In genomic region chr16:3400779-3401688, GRCh38 we compare ENCODE assay signal across 8 cellular contexts. TPM values are rescaled to one million over a fixed set of nuclear protein-coding genes. Genes with fewer than 3 reads are reported as not detected.
DNase-seq lines count a peak whose midpoint lies in the region; ATAC-seq and TF ChIP-seq lines count a peak whose summit lies in the region.

ZNF174 (plus strand) TSS chr16:3401215; CDS start chr16:3402005, 790 bp downstream.
ZSCAN32 (minus strand) TSS chr16:3401004; CDS start chr16:3397557, 3,447 bp downstream.

- intact Hi-C loops in naive thymus-derived CD4-positive, alpha-beta T cell (cut with micrococcal nuclease): loop anchor here (1.0 to 5.0 kb wide), 17 partner anchors 36 to 379 kb away; partner anchors contain the start of genes NAA60 (in 2 of the 2), TIGD7 (in 2 of the 2), ZNF263 (in 2 of the 2) and ZNF597 (in 2 of the 2)

- peaks cover 7 to 52% (median 24%) of the 10 kb centered on the region in 11 donors for H3K9me3 Mint-ChIP-seq in naive thymus-derived CD4-positive, alpha-beta T cell
- H3K9me3 Mint-ChIP-seq in stimulated activated naive B cell treated with anti-CD40 and anti-IgM and Interleukin-4, amounts not matched to agents 10 μg/mL and 1 μg/mL and 100 μg/mL, for 72 hours: peaks cover 7 to 21% of the 10 kb centered on the region in 2 donors

- peak within 1 kb of the TSS; percentile 77 for H3K9ac ChIP-seq in Karpas-422 (ENCODE audit: low read length)

- H3K27ac Mint-ChIP-seq in naive thymus-derived CD4-positive, alpha-beta T cell: peak within 1 kb of the TSS; percentile 88 to 95 (median 91)
- H3K27ac Mint-ChIP-seq in stimulated activated naive B cell treated with anti-CD40 and anti-IgM and Interleukin-4, amounts not matched to agents 10 μg/mL and 1 μg/mL and 100 μg/mL, for 72 hours: peak within 1 kb of the TSS; percentile 95

- CTCF ChIA-PET in naive thymus-derived CD4-positive, alpha-beta T cell (lab: Charles Lee): interaction anchor here (0.5 to 1.9 kb wide), 5 partner anchors 21 to 397 kb away, joined by 3 to 4 read pairs (median 3); no protein-coding TSS in a partner anchor

- H3K9me3 ChIP-seq in DOHH2 (ENCODE audit: control insufficient read depth, insufficient read depth, low read length): peaks cover 29% of the 10 kb centered on the region; the same call in 1 of the 2 replicates
- H3K9me3 ChIP-seq in Karpas-422 (ENCODE audit: low read length): peaks cover 36% of the 10 kb centered on the region
- H3K9me3 ChIP-seq in naive thymus-derived CD4-positive, alpha-beta T cell (ENCODE audit: control insufficient read depth in 2 of 3, low read length in 3 of 3): peaks cover 0 to 26% (median 0%) of the 10 kb centered on the region in 3 experiments

- H3K27ac ChIP-seq in DOHH2 (ENCODE audit: low read depth, low read length): 0 out of 2 replicates have a peak within 1 kb of the TSS, but pooled peaks have one; percentile 2
- H3K27ac ChIP-seq in Karpas-422 (ENCODE audit: low read length): peak within 1 kb of the TSS; percentile 6
- peak within 1 kb of the TSS; percentile 89 for H3K27ac ChIP-seq in naive thymus-derived CD4-positive, alpha-beta T cell (ENCODE audit: low read depth, low read length)

- peaks cover 14 to 77% (median 65%) of the 10 kb centered on the region in 7 donors for H3K4me1 Mint-ChIP-seq in naive thymus-derived CD4-positive, alpha-beta T cell
- H3K4me1 Mint-ChIP-seq in stimulated activated naive B cell treated with anti-CD40 and anti-IgM and Interleukin-4, amounts not matched to agents 10 μg/mL and 1 μg/mL and 100 μg/mL, for 72 hours: peaks cover 29 to 40% of the 10 kb centered on the region in 2 donors

- H3K4me3 Mint-ChIP-seq in naive thymus-derived CD4-positive, alpha-beta T cell: peak within 1 kb of the TSS; percentile 84 to 97 (median 94)
- H3K4me3 Mint-ChIP-seq in stimulated activated naive B cell treated with anti-CD40 and anti-IgM and Interleukin-4, amounts not matched to agents 10 μg/mL and 1 μg/mL and 100 μg/mL, for 72 hours: peak within 1 kb of the TSS; percentile 96 to 98

- POLR2A ChIA-PET in naive thymus-derived CD4-positive, alpha-beta T cell (lab: Charles Lee): interaction anchor here (0.5 to 4.1 kb wide), 29 partner anchors 9 to 353 kb away, joined by 3 to 40 read pairs (median 5); partner anchors contain the start of genes CLUAP1, NAA60, TIGD7 and ZNF213

- H3K27me3 ChIP-seq in DOHH2 (ENCODE audit: control insufficient read depth, low read length) (no peaks in the 10 kb centered on the region), Karpas-422 (ENCODE audit: low read length) (no peaks in the 10 kb centered on the region)
- no peaks in the 10 kb centered on the region for H3K27me3 ChIP-seq in naive thymus-derived CD4-positive, alpha-beta T cell (ENCODE audit: control insufficient read depth in 2 of 2, insufficient read depth in 2 of 2, low read length in 2 of 2)

- H3K4me3 ChIP-seq in DOHH2 (ENCODE audit: low read length) (peak within 1 kb of the TSS; percentile 89), Karpas-422 (ENCODE audit: low read length) (peak within 1 kb of the TSS; percentile 88)
- H3K4me3 ChIP-seq in naive thymus-derived CD4-positive, alpha-beta T cell (ENCODE audit: low read length): peak within 1 kb of the TSS; percentile 87

- peak; percentile 94 for ATAC-seq in GM21825 (IDR thresholded peaks at IDR 0.05; ENCODE audit: unreplicated experiment)
- ATAC-seq in naive thymus-derived CD4-positive, alpha-beta T cell: peak; percentile 99
- peak; percentile 97 for ATAC-seq in stimulated activated naive B cell treated with anti-CD40 and anti-IgM and Interleukin-4, amounts not matched to agents 10 μg/mL and 1 μg/mL and 100 μg/mL, for 72 hours (replicated peaks)

- H3F3A ChIP-seq in DOHH2 (ENCODE audit: control insufficient read depth, insufficient read depth): no peaks in the 10 kb centered on the region

- H3K4me2 ChIP-seq in DOHH2 (ENCODE audit: low read length) (peak within 1 kb of the TSS; percentile 95), Karpas-422 (ENCODE audit: low read depth, low read length, poor library complexity, severe bottlenecking) (peak within 1 kb of the TSS; percentile 79)

- H3K27me3 Mint-ChIP-seq in naive thymus-derived CD4-positive, alpha-beta T cell: no peaks in the 10 kb centered on the region
- H3K27me3 Mint-ChIP-seq in stimulated activated naive B cell treated with anti-CD40 and anti-IgM and Interleukin-4, amounts not matched to agents 10 μg/mL and 1 μg/mL and 100 μg/mL, for 72 hours: no peaks in the 10 kb centered on the region

- peak; percentile 15 for TF ChIP-seq CTCF in DOHH2 (IDR thresholded peaks at IDR 0.05; ENCODE audit: low read depth, low read length, poor library complexity, severe bottlenecking)

- peak within 1 kb of the TSS; percentile 4; the same call in 1 of the 2 replicates for H2AFZ ChIP-seq in Karpas-422 (ENCODE audit: low read length)

- peaks cover 29 to 77% (median 59%) of the 10 kb centered on the region in 5 donors for H3K36me3 Mint-ChIP-seq in naive thymus-derived CD4-positive, alpha-beta T cell
- H3K36me3 Mint-ChIP-seq in stimulated activated naive B cell treated with anti-CD40 and anti-IgM and Interleukin-4, amounts not matched to agents 10 μg/mL and 1 μg/mL and 100 μg/mL, for 72 hours: peaks cover 54 to 66% of the 10 kb centered on the region in 2 donors

- no peaks in the 10 kb centered on the region for H3K9me2 ChIP-seq in DOHH2 (replicated peaks; ENCODE audit: control insufficient read depth, low read length)
- no peaks in the 10 kb centered on the region for H3K9me2 ChIP-seq in Karpas-422 (replicated peaks; ENCODE audit: insufficient read depth, low read length)

- H3K79me2 ChIP-seq in DOHH2 (ENCODE audit: control insufficient read depth, low read length) (peaks cover 64% of the 10 kb centered on the region), Karpas-422 (ENCODE audit: low read length) (peaks cover 72% of the 10 kb centered on the region)

- peaks cover 55% of the 10 kb centered on the region for H3K36me3 ChIP-seq in DOHH2 (ENCODE audit: control insufficient read depth, low read length)
- peaks cover 63% of the 10 kb centered on the region for H3K36me3 ChIP-seq in Karpas-422 (ENCODE audit: insufficient read depth, low read length)
- peaks cover 9 to 41% (median 15%) of the 10 kb centered on the region in 3 experiments for H3K36me3 ChIP-seq in naive thymus-derived CD4-positive, alpha-beta T cell (ENCODE audit: control insufficient read depth in 2 of 3, insufficient read depth in 3 of 3, low read length in 3 of 3)

- DNase-seq in Karpas-422: peak; percentile 99
- DNase-seq in RKO (ENCODE audit: low spot score): peak; percentile 100
- DNase-seq in activated T-helper 1 cell treated with Interleukin-2 at 50 U/mL for 16 hours (ENCODE audit: low read depth): peak; percentile 97
- peak; percentile 99 for DNase-seq in fibroblast of gingiva (ENCODE audit: low read depth)
- DNase-seq in naive thymus-derived CD4-positive, alpha-beta T cell: peak; percentile 90 to 99 (median 98)
- DNase-seq in stimulated activated naive B cell treated with anti-CD40 and anti-IgM and Interleukin-4, amounts not matched to agents 10 μg/mL and 1 μg/mL and 100 μg/mL, for 72 hours: peak; percentile 99

- H3K4me1 ChIP-seq in DOHH2 (ENCODE audit: control insufficient read depth, low read length): peaks cover 12% of the 10 kb centered on the region
- H3K4me1 ChIP-seq in Karpas-422 (ENCODE audit: low read length): peaks cover 8% of the 10 kb centered on the region
- H3K4me1 ChIP-seq in naive thymus-derived CD4-positive, alpha-beta T cell (ENCODE audit: control insufficient read depth in 2 of 2, insufficient read depth in 2 of 2, low read length in 2 of 2): peaks cover 20 to 22% of the 10 kb centered on the region in 2 donors

- H4K20me1 ChIP-seq in DOHH2 (ENCODE audit: control insufficient read depth, insufficient read depth, low read depth, low read length): no peaks in the 10 kb centered on the region
- H4K20me1 ChIP-seq in Karpas-422 (ENCODE audit: insufficient read depth, low read depth, low read length): no peaks in the 10 kb centered on the region

RNA-seq across cellular contexts. Expression of gene ZNF174, which starts in this region (rescaled TPM):
- total RNA-seq in Karpas-422 (2014; rRNA removed; shearing (Covaris generic); ENCODE audit: low replicate concordance): 17.7 and 22.4 TPM in 2 replicates
- 10 to 100 TPM in 3 of 5 experiments, 1 to 10 TPM in 2; 4.7 to 22.8 (median 13.5) TPM for total RNA-seq in naive thymus-derived CD4-positive, alpha-beta T cell
- 10 to 100 TPM; 11.0 to 26.4 TPM for polyA plus RNA-seq in naive thymus-derived CD4-positive, alpha-beta T cell

RNA-seq across cellular contexts. Expression of gene ZSCAN32, which starts in this region (rescaled TPM):
- 25.8 TPM in 2 replicates for total RNA-seq in Karpas-422 (2014; rRNA removed; shearing (Covaris generic); ENCODE audit: low replicate concordance)
- 10 to 100 TPM in 4 of 5 experiments, 1 to 10 TPM in 1; 9.7 to 31.1 (median 19.0) TPM for total RNA-seq in naive thymus-derived CD4-positive, alpha-beta T cell
- 10 to 100 TPM; 14.6 to 24.3 TPM for polyA plus RNA-seq in naive thymus-derived CD4-positive, alpha-beta T cell

Comparison
In these comparisons a context has a peak if more than half of its experiments do, and no peak if none do; other contexts are left out.
1. Peak in every context shown above with its lines: DNase-seq, ATAC-seq, H3K4me3 ChIP-seq and H3K27ac ChIP-seq.
2. H3K27ac ChIP-seq: peak in every context shown above with its lines; median percentile 89 in naive thymus-derived CD4-positive, alpha-beta T cell; 6 in Karpas-422; 2 in DOHH2.